18 cellular contexts compared by ENCODE assay signal in genomic region chr14:68929623-68930307, GRCh38. TPM values are rescaled to one million over a fixed set of nuclear protein-coding genes. Genes with fewer than 3 reads are reported as not detected.
DNase-seq lines count a peak whose midpoint lies in the region; ATAC-seq, FAIRE-seq and TF ChIP-seq lines count a peak whose summit lies in the region.
"Had no signal": no experiment of that assay in that cellular context is flagged by ENCODE, and none has a peak within 500 bp of the region (broad histone marks: within the 10 kb centered on the region; RNA-seq: fewer than 3 reads in every experiment).

No MANE protein-coding gene starts in this region.

- TF ChIP-seq CTCF in astrocyte (IDR thresholded peaks at IDR 0.05; ENCODE audit: insufficient read depth, low read depth, low read length), result no peak
- no peak for TF ChIP-seq CTCF in vagina (IDR thresholded peaks at IDR 0.05)
- no peak for TF ChIP-seq CTCF in thyroid gland (IDR thresholded peaks at IDR 0.05)

- peaks cover 100% of the 10 kb centered on the region for H3K79me2 ChIP-seq in astrocyte (ENCODE audit: insufficient read depth, low read length)

- no peaks in the 10 kb centered on the region for H3K27me3 Mint-ChIP-seq in astrocyte (ENCODE audit: low read depth, unreplicated experiment)

- no peak overlapping the region for H3K9ac ChIP-seq in astrocyte (ENCODE audit: low read length)
- H3K9ac ChIP-seq: GM23248 had no signal

- intact Hi-C loops in Right ventricle myocardium inferior (cut with DNase I) (no loop called here), Right ventricle myocardium superior (cut with DNase I) (loop anchor here (5.0 kb wide), 1 partner anchor 53 kb away; no protein-coding TSS in a partner anchor), vagina (cut with DNase I) (no loop called here), thyroid gland (cut with DNase I) (no loop called here)

- ATAC-seq in Right ventricle myocardium inferior, result no peak
- ATAC-seq in Right ventricle myocardium superior (ENCODE audit: poor library complexity), result no peak
- no peak for ATAC-seq in activated CD4-positive, CD25-positive, alpha-beta regulatory T cell treated with anti-CD3 and anti-CD28 coated beads, Interleukin-2, amount 50 U/mL, for 24 hours

- 60 to 78% methylated on average over 8 to 10 of the region's 12 CpGs for WGBS in thyroid gland, 2 donors

- H3K4me3 ChIP-seq in astrocyte (ENCODE audit: insufficient read depth, low read depth, low read length), result no peak overlapping the region
- H3K4me3 ChIP-seq in muscle layer of duodenum (ENCODE audit: low read depth in 1 of 2, low read length in 2 of 2), result peak overlapping the region in 1 of 2 donors; percentile 34
- H3K4me3 ChIP-seq in vagina, result no peak overlapping the region
- H3K4me3 ChIP-seq in thyroid gland (replicated peaks in 1 of 3), result no peak overlapping the region
- H3K4me3 ChIP-seq: GM23248 had no signal

- H3K27ac Mint-ChIP-seq in astrocyte (ENCODE audit: unreplicated experiment), result peak overlapping the region; percentile 63
- H3K27ac Mint-ChIP-seq: activated T-helper 1 cell treated with anti-CD3 and anti-CD28 coated beads, Interleukin-12 subunit alpha, Interleukin-12 subunit beta, Interleukin-2, Interleukin-4 antibody, amounts not matched to agents 30 ng/mL and 10 ng/mL and 1 ng/mL, durations not matched to agents 14 hours and 24 hours and 36 hours had no signal

- DNase-seq in Right ventricle myocardium inferior (ENCODE audit: missing footprints) (peak; percentile 51), Right ventricle myocardium superior (no peak), astrocyte (ENCODE audit: low read depth) (no peak), vagina (ENCODE audit: extremely low spot score in 2 of 2) (no peak), NCI-H748 (lab: John Stamatoyannopoulos, UW; ENCODE audit: unreplicated experiment) (no peak), thyroid gland (no peak)
- DNase-seq: activated CD4-positive, alpha-beta T cell treated with anti-CD3 and anti-CD28 coated beads, Interleukin-2, amount 50 U/mL, for 1 hour; GM23248; NCI-H2081 treated with DMSO at 0.1 percent for 48 hours; NCI-H748 treated with DMSO at 0.1 percent for 48 hours; retina; stimulated activated naive CD4-positive, alpha-beta T cell had no signal

- no peak for TF ChIP-seq POLR2A in vagina (IDR thresholded peaks at IDR 0.05)
- no peak for TF ChIP-seq POLR2A in thyroid gland (IDR thresholded peaks at IDR 0.05)

- H3K9me3 Mint-ChIP-seq in astrocyte (ENCODE audit: unreplicated experiment), result no peaks in the 10 kb centered on the region

- H3K27me3 ChIP-seq in astrocyte (ENCODE audit: insufficient read depth, low read length) (no peaks in the 10 kb centered on the region), muscle layer of duodenum (ENCODE audit: low read depth, low read length) (no peaks in the 10 kb centered on the region), vagina (no peaks in the 10 kb centered on the region), thyroid gland (no peaks in the 10 kb centered on the region)

- FAIRE-seq in astrocyte (lab: Jason Lieb, UNC), result no peak
- FAIRE-seq: endometrium, islet of Langerhans had no signal

- H3K4me1 Mint-ChIP-seq in astrocyte (ENCODE audit: low read depth, unreplicated experiment), result peaks cover 79% of the 10 kb centered on the region

- peaks cover 49% of the 10 kb centered on the region for H3K36me3 ChIP-seq in astrocyte (ENCODE audit: insufficient read depth, low read length)
- H3K36me3 ChIP-seq in muscle layer of duodenum (ENCODE audit: control insufficient read depth in 1 of 2, insufficient read depth in 2 of 2, low read length in 2 of 2), result peaks cover 0 to 8% of the 10 kb centered on the region in 2 donors
- H3K36me3 ChIP-seq in vagina, result no peaks in the 10 kb centered on the region
- no peaks in the 10 kb centered on the region for H3K36me3 ChIP-seq in thyroid gland

- no peak overlapping the region for H3K4me3 Mint-ChIP-seq in astrocyte (ENCODE audit: unreplicated experiment)
- H3K4me3 Mint-ChIP-seq: activated T-helper 1 cell treated with anti-CD3 and anti-CD28 coated beads, Interleukin-12 subunit alpha, Interleukin-12 subunit beta, Interleukin-2, Interleukin-4 antibody, amounts not matched to agents 30 ng/mL and 10 ng/mL and 1 ng/mL, durations not matched to agents 14 hours and 24 hours and 36 hours; brain had no signal

- H2AFZ ChIP-seq in astrocyte (ENCODE audit: low read depth, low read length), result no peak overlapping the region
- H2AFZ ChIP-seq: GM23248 had no signal

- H3K4me2 ChIP-seq in astrocyte (ENCODE audit: low read length), result no peak overlapping the region

- peaks cover 20% of the 10 kb centered on the region for H3K36me3 Mint-ChIP-seq in astrocyte (ENCODE audit: low read depth, unreplicated experiment)

- peaks cover 100% of the 10 kb centered on the region for H4K20me1 ChIP-seq in astrocyte (ENCODE audit: insufficient read depth, low read length)

- H3K27ac ChIP-seq in astrocyte (ENCODE audit: low read depth, low read length) (no peak overlapping the region), muscle layer of duodenum (ENCODE audit: low read length) (peak overlapping the region; percentile 67), vagina (peak overlapping the region; percentile 22), thyroid gland (no peak overlapping the region)
- H3K27ac ChIP-seq: GM23248 had no signal

- H3K4me1 ChIP-seq in astrocyte (ENCODE audit: insufficient read depth, low read length) (peaks cover 39% of the 10 kb centered on the region), muscle layer of duodenum (ENCODE audit: control insufficient read depth in 1 of 2, insufficient read depth in 2 of 2, low read length in 2 of 2) (peaks cover 0 to 64% of the 10 kb centered on the region in 2 donors), vagina (peaks cover 53% of the 10 kb centered on the region), thyroid gland (no peaks in the 10 kb centered on the region)

- H3K9me3 ChIP-seq in astrocyte (ENCODE audit: insufficient read depth, low read depth, low read length) (no peaks in the 10 kb centered on the region), muscle layer of duodenum (ENCODE audit: control insufficient read depth in 1 of 2, low read length in 2 of 2) (peaks cover 0 to 3% of the 10 kb centered on the region in 2 donors), vagina (no peaks in the 10 kb centered on the region), thyroid gland (no peaks in the 10 kb centered on the region)

RNA-seq across cellular contexts. Expression of gene ACTN1, which starts 49.3 kb away (rescaled TPM):
- total RNA-seq in Right ventricle myocardium inferior, result 136 TPM
- 92.5 TPM for total RNA-seq in Right ventricle myocardium superior
- 1,163 and 1,186 TPM in 2 replicates for total RNA-seq in astrocyte
- 209 TPM for total RNA-seq in vagina
- 10 to 100 TPM; 48.1 to 90.4 (median 64.8) TPM for total RNA-seq in thyroid gland

Comparison
In these comparisons a context has a peak if more than half of its experiments do, and no peak if none do; other contexts are left out.
1. H3K27ac ChIP-seq: peak in muscle layer of duodenum (single experiment) and vagina (single experiment); none in astrocyte (single experiment) and thyroid gland (0 of 3).